In genomic region chr20:37810027-37810426, GRCh38 we compare ENCODE assay signal across 28 cellular contexts.
"Had no signal": no experiment of that assay in that cellular context is flagged by ENCODE, and none has a peak within 500 bp of the region (broad histone marks: within the 10 kb centered on the region; RNA-seq: fewer than 3 reads in every experiment).

No MANE protein-coding gene starts in this region.

- H3K4me1 ChIP-seq: psoas muscle, upper lobe of right lung, uterus had no signal

- H3K27me3 Mint-ChIP-seq: naive thymus-derived CD4-positive, alpha-beta T cell; progenitor cell of endocrine pancreas; stimulated activated naive CD8-positive, alpha-beta T cell treated with anti-CD3 and anti-CD28 coated beads, Interleukin-15, amount 100 ng/mL, for 72 hours; type B pancreatic cell had no signal

- H3K4me1 Mint-ChIP-seq: nephron; neural progenitor cell; stimulated activated naive CD8-positive, alpha-beta T cell treated with anti-CD3 and anti-CD28 coated beads, Interleukin-15, amount 100 ng/mL, for 72 hours had no signal

- H3K4me2 ChIP-seq: neural progenitor cell, smooth muscle cell had no signal

- H3K4me3 Mint-ChIP-seq: naive thymus-derived CD4-positive, alpha-beta T cell; natural killer cell; nephron; neural progenitor cell; stimulated activated effector memory CD8-positive, alpha-beta T cell treated with anti-CD3 and anti-CD28 coated beads, Interleukin-12 subunit alpha, Interleukin-12 subunit beta, amount 100 ng/mL, for 72 hours; stimulated activated naive CD8-positive, alpha-beta T cell treated with anti-CD3 and anti-CD28 coated beads, Interleukin-15, amount 100 ng/mL, for 72 hours; type B pancreatic cell had no signal

- H3K9me3 ChIP-seq: ovary, psoas muscle, thoracic aorta, thyroid gland, transverse colon, upper lobe of right lung, uterus had no signal

- H3K9me3 Mint-ChIP-seq: naive thymus-derived CD4-positive, alpha-beta T cell; natural killer cell; nephron; neural progenitor cell; stimulated activated effector memory CD8-positive, alpha-beta T cell treated with anti-CD3 and anti-CD28 coated beads, Interleukin-12 subunit alpha, Interleukin-12 subunit beta, amount 100 ng/mL, for 72 hours; stimulated activated naive CD8-positive, alpha-beta T cell treated with anti-CD3 and anti-CD28 coated beads, Interleukin-15, amount 100 ng/mL, for 72 hours; type B pancreatic cell had no signal

- DNase-seq: naive thymus-derived CD4-positive, alpha-beta T cell; natural killer cell; occipital lobe; ovary; posterior cingulate gyrus; psoas muscle; right cardiac atrium; stimulated activated CD4-positive, alpha-beta T cell treated with anti-CD3 and anti-CD28 coated beads, Interleukin-15, amount 100 ng/mL, for 24 hours; stimulated activated CD4-positive, alpha-beta T cell treated with anti-CD3 and anti-CD28 coated beads, Interleukin-2, amount 100 ng/mL, for 24 hours; stimulated activated CD4-positive, alpha-beta T cell treated with anti-CD3 and anti-CD28 coated beads, Interleukin-2, amount 100 ng/mL, for 48 hours; stimulated activated CD4-positive, alpha-beta T cell treated with anti-CD3 and anti-CD28 coated beads, Interleukin-4, amount 100 ng/mL, for 24 hours; stimulated activated naive CD4-positive, alpha-beta T cell; stimulated activated naive CD8-positive, alpha-beta T cell treated with anti-CD3 and anti-CD28 coated beads, Interleukin-15, amount 100 ng/mL, for 72 hours; stimulated activated naive CD8-positive, alpha-beta T cell treated with anti-CD3 and anti-CD28 coated beads, Interleukin-15, Interleukin-2, amounts not matched to agents 100 U/mL and 50 U/mL, for 24 hours; thyroid gland; transverse colon; upper lobe of right lung; uterus had no signal

- H2AFZ ChIP-seq: neural progenitor cell, parathyroid adenoma had no signal

- H3K9ac ChIP-seq: neural progenitor cell, parathyroid adenoma had no signal

- H3K27ac ChIP-seq: neural progenitor cell, ovary, parathyroid adenoma, psoas muscle, skin epidermis, thoracic aorta, thyroid gland, transverse colon, upper lobe of right lung, uterus had no signal

- H3K27ac Mint-ChIP-seq: naive thymus-derived CD4-positive, alpha-beta T cell; natural killer cell; nephron; neural progenitor cell; progenitor cell of endocrine pancreas; stimulated activated effector memory CD8-positive, alpha-beta T cell treated with anti-CD3 and anti-CD28 coated beads, Interleukin-12 subunit alpha, Interleukin-12 subunit beta, amount 100 ng/mL, for 72 hours; type B pancreatic cell had no signal

- H3K27me3 ChIP-seq: neural progenitor cell, ovary, thyroid gland, transverse colon, upper lobe of right lung, uterus had no signal

- ATAC-seq: naive thymus-derived CD4-positive, alpha-beta T cell; natural killer cell; psoas muscle; right cardiac atrium; sciatic nerve; stimulated activated effector memory CD8-positive, alpha-beta T cell treated with anti-CD3 and anti-CD28 coated beads, Interleukin-12 subunit alpha, Interleukin-12 subunit beta, amount 100 ng/mL, for 72 hours; stimulated activated naive CD8-positive, alpha-beta T cell treated with anti-CD3 and anti-CD28 coated beads, Interleukin-15, amount 100 ng/mL, for 72 hours; stimulated activated naive CD8-positive, alpha-beta T cell treated with anti-CD3 and anti-CD28 coated beads, Interleukin-15, Interleukin-2, amounts not matched to agents 100 U/mL and 50 U/mL, for 24 hours; upper lobe of right lung had no signal

- H3K36me3 Mint-ChIP-seq: natural killer cell had no signal

- H3K4me3 ChIP-seq: neural progenitor cell, ovary, psoas muscle, skin epidermis, smooth muscle cell, thoracic aorta, thyroid gland, transverse colon, upper lobe of right lung, uterus had no signal

- H3K36me3 ChIP-seq: neural progenitor cell, ovary, thoracic aorta, thyroid gland, transverse colon, uterus had no signal
